In genomic region chr13:99982021-99982740, GRCh38 we compare ENCODE assay signal across 9 cellular contexts. TPM values are rescaled to one million over a fixed set of nuclear protein-coding genes. Genes with fewer than 3 reads are reported as not detected.
A peak's percentile ranks its signal among the peaks of the same experiment; 100 is the strongest.
DNase-seq lines count a peak whose midpoint lies in the region; ATAC-seq, FAIRE-seq and TF ChIP-seq lines count a peak whose summit lies in the region.
"Had no signal": no experiment of that assay in that cellular context is flagged by ENCODE, and none has a peak within 500 bp of the region (broad histone marks: within the 10 kb centered on the region; RNA-seq: fewer than 3 reads in every experiment).

No MANE protein-coding gene starts in this region.

- H3K27ac ChIP-seq in PC-3 (ENCODE audit: low read length) (no peak overlapping the region), endodermal cell (ENCODE audit: low read depth, low read length) (peak overlapping the region; percentile 91), ovary (no peak overlapping the region)

- ATAC-seq in PC-3: peak; percentile 9; the same call in 1 of the 2 replicates
- ATAC-seq in HG03196 (IDR thresholded peaks at IDR 0.05; ENCODE audit: unreplicated experiment): no peak

- no peaks in the 10 kb centered on the region for H4K20me1 ChIP-seq in PC-3 (ENCODE audit: low read length)

- no peak for FAIRE-seq in GM19239 (lab: Jason Lieb, UNC)
- no peak for FAIRE-seq in urothelium cell line (lab: Jason Lieb, UNC)

- no peaks in the 10 kb centered on the region for H3K9me3 ChIP-seq in PC-3 (ENCODE audit: low read length)
- H3K9me3 ChIP-seq in endodermal cell (ENCODE audit: control insufficient read depth, low read length): no peaks in the 10 kb centered on the region
- peaks cover 0 to 5% of the 10 kb centered on the region in 2 donors for H3K9me3 ChIP-seq in ovary

- TF ChIP-seq EP300 in ovary (IDR thresholded peaks at IDR 0.05): no peak

- peak overlapping the region; percentile 69 for H3K4me2 ChIP-seq in PC-3 (ENCODE audit: low read length)

- no peak for TF ChIP-seq CTCF in GM12865 (IDR thresholded peaks at IDR 0.05; ENCODE audit: insufficient read depth, low read depth, low read length, missing control alignments)
- TF ChIP-seq CTCF in PC-3 (conservative IDR thresholded peaks at IDR 0.05; ENCODE audit: low read depth, low read length): no peak
- peak; percentile 29 for TF ChIP-seq CTCF in endodermal cell (conservative IDR thresholded peaks at IDR 0.05)
- no peak for TF ChIP-seq CTCF in ovary (IDR thresholded peaks at IDR 0.05)

- H3K4me1 ChIP-seq in PC-3 (ENCODE audit: insufficient read depth, low read length): peaks cover 8% of the 10 kb centered on the region; the same call in 1 of the 2 replicates
- H3K4me1 ChIP-seq in endodermal cell (ENCODE audit: control insufficient read depth, insufficient read depth, low read length): peaks cover 5% of the 10 kb centered on the region
- H3K4me1 ChIP-seq in ovary (ENCODE audit: insufficient read depth): peaks cover 13% of the 10 kb centered on the region

- H3K4me1 Mint-ChIP-seq in endodermal cell: peaks cover 27% of the 10 kb centered on the region

- WGBS in endodermal cell (ENCODE audit: insufficient coverage in 1 of 2, insufficient read length in 1 of 2), 2 experiments: 0% methylated on average over 27 to 101 of the region's 101 CpGs
- WGBS in ovary, 3 donors: 2 to 4% (median 3%) methylated on average over 62 to 101 of the region's 101 CpGs

- no peak for TF ChIP-seq POLR2A in ovary (IDR thresholded peaks at IDR 0.05)

- POLR2A ChIA-PET in PC-3 (lab: Charles Lee; ENCODE audit: unreplicated experiment): no interaction called here

- CTCF ChIA-PET in PC-3 (lab: Charles Lee): no interaction called here

- BruUV-seq in PC-3 (replicated peaks; lab: Mats Ljungman, UMichigan): no TSS peak

- intact Hi-C loops in PC-3 (cut with micrococcal nuclease) (no loop called here), ovary (cut with DNase I) (no loop called here)

- H3K27me3 Mint-ChIP-seq in endodermal cell (ENCODE audit: insufficient read depth): peaks cover 16% of the 10 kb centered on the region

- H3K4me3 ChIP-seq in GM12865 (ENCODE audit: low read depth, low read length) (no peak overlapping the region), PC-3 (ENCODE audit: low read length) (peak overlapping the region; percentile 55), endodermal cell (ENCODE audit: low read length) (peak overlapping the region; percentile 92), ovary (peak overlapping the region; percentile 39)

- H3K27ac Mint-ChIP-seq in endodermal cell: peak overlapping the region; percentile 94

- H3K9me2 ChIP-seq in PC-3 (replicated peaks; ENCODE audit: low read length): no peaks in the 10 kb centered on the region

- H3K36me3 Mint-ChIP-seq in endodermal cell (ENCODE audit: low read depth): peaks cover 37% of the 10 kb centered on the region

- no peaks in the 10 kb centered on the region for H3K79me2 ChIP-seq in PC-3 (ENCODE audit: low read length)

- DNase-seq in GM12865 (ENCODE audit: low read depth) (peak; percentile 29), PC-3 (no peak), endodermal cell (no peak), ovary (peak in 1 of 5 donors; percentile 18), GM19239 (ENCODE audit: insufficient read length, low spot score) (no peak), SHP77 (lab: John Stamatoyannopoulos, UW) (no peak), urothelium cell line (ENCODE audit: low spot score) (no peak)

- H3K27me3 ChIP-seq in PC-3 (ENCODE audit: low read length): peaks cover 73% of the 10 kb centered on the region
- peaks cover 11% of the 10 kb centered on the region for H3K27me3 ChIP-seq in endodermal cell (ENCODE audit: control insufficient read depth, insufficient read depth, low read length, poor library complexity, severe bottlenecking)
- H3K27me3 ChIP-seq in ovary: peaks cover 5% of the 10 kb centered on the region

- H3F3A ChIP-seq in PC-3 (ENCODE audit: low read length, unreplicated experiment): no peaks in the 10 kb centered on the region

- H2AFZ ChIP-seq in PC-3 (ENCODE audit: low read length): 0 out of 2 replicates have a peak overlapping the region, but pooled peaks have one; percentile 30

- H3K9me3 Mint-ChIP-seq in endodermal cell: no peaks in the 10 kb centered on the region

- peak overlapping the region; percentile 94 for H3K4me3 Mint-ChIP-seq in endodermal cell

- H3K9ac ChIP-seq in PC-3 (ENCODE audit: low read length): no peak overlapping the region
- peak overlapping the region; percentile 98 for H3K9ac ChIP-seq in endodermal cell (ENCODE audit: extremely low read depth, low read length, poor library complexity, severe bottlenecking)

- no peaks in the 10 kb centered on the region for H3K36me3 ChIP-seq in PC-3 (ENCODE audit: low read depth, low read length)
- H3K36me3 ChIP-seq in endodermal cell (ENCODE audit: control insufficient read depth, insufficient read depth, low read length): peaks cover 47% of the 10 kb centered on the region
- H3K36me3 ChIP-seq in ovary: no peaks in the 10 kb centered on the region

RNA-seq across cellular contexts. Expression of gene ZIC2, which starts 0.6 kb away (rescaled TPM):
- total RNA-seq in PC-3 (2014; rRNA removed): not detected in 2 replicates
- total RNA-seq in endodermal cell: 100 to 1,000 TPM; 182 to 301 TPM
- 198 TPM for polyA plus RNA-seq in endodermal cell (2013, experiment 1 of 2)
- 160 TPM for polyA plus RNA-seq in endodermal cell (2013, experiment 2 of 2)
- total RNA-seq in ovary: under 1 TPM in 1 of 7 donors, not detected in 6; 0.36 TPM
- polyA plus RNA-seq in ovary: under 1 TPM; 0.02 to 0.07 TPM
- total RNA-seq: epithelial cell of proximal tubule had no signal

RNA-seq across cellular contexts. Expression of gene ZIC5, which starts 10.6 kb away (rescaled TPM):
- total RNA-seq in PC-3 (2014; rRNA removed): not detected in 2 replicates
- total RNA-seq in endodermal cell: 10 to 100 TPM; 11.0 to 13.7 TPM
- polyA plus RNA-seq in endodermal cell (2013, experiment 1 of 2): 40.1 TPM
- 36.9 TPM for polyA plus RNA-seq in endodermal cell (2013, experiment 2 of 2)
- total RNA-seq in ovary: under 1 TPM in 2 of 7 donors, not detected in 5; 0.10 to 0.11 TPM
- not detected for polyA plus RNA-seq in ovary
- total RNA-seq: epithelial cell of proximal tubule had no signal

Comparison
In these comparisons a context has a peak if more than half of its experiments do, and no peak if none do; other contexts are left out.
1. RNA of gene ZIC2, which starts 0.6 kb away (total RNA-seq): 182 to 301 TPM in endodermal cell; not detected in PC-3 and 0.36 TPM in ovary; every median in the first group is over 100 times any median in the second.
2. RNA of gene ZIC5, which starts 10.6 kb away (total RNA-seq): 11.0 to 13.7 TPM in endodermal cell; not detected in PC-3 and 0.10 to 0.11 TPM in ovary; every median in the first group is over 10 times any median in the second.